ENCODE assay signal across 9 cellular contexts in genomic region chr13:51397262-51397933, GRCh38. TPM values are rescaled to one million over a fixed set of nuclear protein-coding genes. Genes with fewer than 3 reads are reported as not detected.
DNase-seq lines count a peak whose midpoint lies in the region; ATAC-seq, FAIRE-seq and TF ChIP-seq lines count a peak whose summit lies in the region.
"Had no signal": no experiment of that assay in that cellular context is flagged by ENCODE, and none has a peak within 500 bp of the region (broad histone marks: within the 10 kb centered on the region; RNA-seq: fewer than 3 reads in every experiment).

No MANE protein-coding gene starts in this region.

- peaks cover 64% of the 10 kb centered on the region for H3K79me2 ChIP-seq in K562 (ENCODE audit: control insufficient read depth, insufficient read depth, low read length)

- 63% methylated on average over 4 of the region's 6 CpGs for WGBS in K562 (ENCODE audit: insufficient coverage, low coverage, missing lambda C conversion rate)

- peak; percentile 84 for ATAC-seq in K562
- no peak for ATAC-seq in stimulated activated effector memory CD8-positive, alpha-beta T cell treated with anti-CD3 and anti-CD28 coated beads, Interleukin-12 subunit alpha, Interleukin-12 subunit beta, amount 100 ng/mL, for 72 hours
- ATAC-seq in HG03280 (IDR thresholded peaks at IDR 0.05; ENCODE audit: unreplicated experiment): no peak

- peaks cover 13% of the 10 kb centered on the region; the same call in 2 of the 3 replicates for H3K36me3 ChIP-seq in K562 (ENCODE audit: control insufficient read depth, insufficient read depth, low read length)

- in situ Hi-C loops in K562 (cut with MboI): no loop called here
- in situ Hi-C loops in GM13977 (cut with MboI; ENCODE audit: low pct_unique_long_range_greater_than_20kb, low sequenced_read_pairs, unreplicated experiment): no loop called here

- no peak overlapping the region for H3K4me3 ChIP-seq in K562

- peak; percentile 32 for FAIRE-seq in K562 (lab: Jason Lieb, UNC)

- H3K9me1 ChIP-seq in K562 (ENCODE audit: control insufficient read depth, insufficient read depth, low read length): no peaks in the 10 kb centered on the region

- TF ChIP-seq CTCF in K562 (IDR thresholded peaks at IDR 0.05 in 2 of 3, conservative IDR thresholded peaks at IDR 0.05 in 1 of 3; ENCODE audit: insufficient read depth in 2 of 3, low read depth in 1 of 3, low read length in 3 of 3) (no peak), GM13977 (IDR thresholded peaks at IDR 0.05; ENCODE audit: extremely low read depth, insufficient read depth, missing control alignments) (no peak)

- H2AFZ ChIP-seq in K562 (ENCODE audit: low read depth, low read length): no peak overlapping the region

- CTCF ChIA-PET in K562 (lab: Yijun Ruan, JAX; ENCODE audit: low intra/inter-chr PET ratio): no interaction called here

- intact Hi-C loops in K562 (cut with micrococcal nuclease): no loop called here
- intact Hi-C loops in activated T-helper 1 cell treated with anti-CD3 and anti-CD28 coated beads, Interleukin-12 subunit alpha, Interleukin-12 subunit beta, Interleukin-2, Interleukin-4 antibody, amounts not matched to agents 30 ng/mL and 10 ng/mL and 1 ng/mL, durations not matched to agents 14 hours and 24 hours and 36 hours (cut with micrococcal nuclease): no loop called here

- H3K36me3 Mint-ChIP-seq in stimulated activated effector memory CD8-positive, alpha-beta T cell treated with anti-CD3 and anti-CD28 coated beads, Interleukin-12 subunit alpha, Interleukin-12 subunit beta, amount 100 ng/mL, for 72 hours: peaks cover 46% of the 10 kb centered on the region
- peaks cover 23% of the 10 kb centered on the region for H3K36me3 Mint-ChIP-seq in activated T-helper 1 cell treated with anti-CD3 and anti-CD28 coated beads, Interleukin-12 subunit alpha, Interleukin-12 subunit beta, Interleukin-2, Interleukin-4 antibody, amounts not matched to agents 30 ng/mL and 10 ng/mL and 1 ng/mL, durations not matched to agents 14 hours and 24 hours and 36 hours (ENCODE audit: low read depth)

- no peaks in the 10 kb centered on the region for H3K9me3 Mint-ChIP-seq in stimulated activated effector memory CD8-positive, alpha-beta T cell treated with anti-CD3 and anti-CD28 coated beads, Interleukin-12 subunit alpha, Interleukin-12 subunit beta, amount 100 ng/mL, for 72 hours
- H3K9me3 Mint-ChIP-seq in activated T-helper 1 cell treated with anti-CD3 and anti-CD28 coated beads, Interleukin-12 subunit alpha, Interleukin-12 subunit beta, Interleukin-2, Interleukin-4 antibody, amounts not matched to agents 30 ng/mL and 10 ng/mL and 1 ng/mL, durations not matched to agents 14 hours and 24 hours and 36 hours: no peaks in the 10 kb centered on the region
- H3K9me3 Mint-ChIP-seq: IgD-negative memory B cell had no signal

- TF ChIP-seq RAD21 in K562 (CRISPR knock-in tag; conservative IDR thresholded peaks at IDR 0.05 in 1 of 2, IDR thresholded peaks at IDR 0.05 in 1 of 2): no peak

- peak overlapping the region; percentile 7 for H3K27ac Mint-ChIP-seq in stimulated activated effector memory CD8-positive, alpha-beta T cell treated with anti-CD3 and anti-CD28 coated beads, Interleukin-12 subunit alpha, Interleukin-12 subunit beta, amount 100 ng/mL, for 72 hours
- H3K27ac Mint-ChIP-seq in activated T-helper 1 cell treated with anti-CD3 and anti-CD28 coated beads, Interleukin-12 subunit alpha, Interleukin-12 subunit beta, Interleukin-2, Interleukin-4 antibody, amounts not matched to agents 30 ng/mL and 10 ng/mL and 1 ng/mL, durations not matched to agents 14 hours and 24 hours and 36 hours: no peak overlapping the region

- H4K20me1 ChIP-seq in K562 (replicated peaks; ENCODE audit: control insufficient read depth, insufficient read depth, low read length): no peaks in the 10 kb centered on the region

- no peaks in the 10 kb centered on the region for H3K27me3 ChIP-seq in K562 (ENCODE audit: control insufficient read depth in 2 of 2, insufficient read depth in 2 of 2, low read length in 2 of 2)

- DNase-seq in H4 (ENCODE audit: low spot score) (peak; percentile 53), K562 (ENCODE audit: extremely low read depth in 1 of 4, low spot score in 3 of 4) (peak in 1 of 4 experiments; percentile 5), iris pigment epithelial cell (ENCODE audit: low read depth) (peak; percentile 95), NCI-H1930 (lab: John Stamatoyannopoulos, UW) (no peak), GM13977 (ENCODE audit: low spot score) (no peak)
- DNase-seq in stimulated activated effector memory CD8-positive, alpha-beta T cell treated with anti-CD3 and anti-CD28 coated beads, Interleukin-12 subunit alpha, Interleukin-12 subunit beta, amount 100 ng/mL, for 72 hours (ENCODE audit: low spot score in 2 of 2): no peak
- no peak for DNase-seq in activated T-helper 1 cell treated with anti-CD3 and anti-CD28 coated beads, Interleukin-12 subunit alpha, Interleukin-12 subunit beta, Interleukin-2, Interleukin-4 antibody, amounts not matched to agents 30 ng/mL and 10 ng/mL and 1 ng/mL, durations not matched to agents 14 hours and 24 hours and 36 hours (ENCODE audit: low spot score)

- no TSS peak for BruUV-seq in K562 (replicated peaks; lab: Mats Ljungman, UMichigan)

- H3K4me3 Mint-ChIP-seq in stimulated activated effector memory CD8-positive, alpha-beta T cell treated with anti-CD3 and anti-CD28 coated beads, Interleukin-12 subunit alpha, Interleukin-12 subunit beta, amount 100 ng/mL, for 72 hours: no peak overlapping the region
- H3K4me3 Mint-ChIP-seq in activated T-helper 1 cell treated with anti-CD3 and anti-CD28 coated beads, Interleukin-12 subunit alpha, Interleukin-12 subunit beta, Interleukin-2, Interleukin-4 antibody, amounts not matched to agents 30 ng/mL and 10 ng/mL and 1 ng/mL, durations not matched to agents 14 hours and 24 hours and 36 hours: no peak overlapping the region
- H3K4me3 Mint-ChIP-seq: IgD-negative memory B cell had no signal

- TF ChIP-seq EP300 in K562 (IDR thresholded peaks at IDR 0.05; ENCODE audit: low read length): no peak

- POLR2A ChIA-PET in K562 (lab: Yijun Ruan, JAX): interaction anchor here (0.6 to 1.4 kb wide), 3 partner anchors 13 to 651 kb away, joined by 3 to 4 read pairs (median 4); partner anchors contain the start of gene INTS6

- peaks cover 0 to 4% of the 10 kb centered on the region in 2 experiments; a peak in 1 of 5 replicates for H3K4me1 ChIP-seq in K562 (replicated peaks in 1 of 2; ENCODE audit: control insufficient read depth in 2 of 2, insufficient read depth in 2 of 2, low read length in 2 of 2)

- no peaks in the 10 kb centered on the region for H3K9me3 ChIP-seq in K562 (replicated peaks; ENCODE audit: control insufficient read depth, insufficient read depth, low read depth, low read length)

- H3K27me3 Mint-ChIP-seq in activated T-helper 1 cell treated with anti-CD3 and anti-CD28 coated beads, Interleukin-12 subunit alpha, Interleukin-12 subunit beta, Interleukin-2, Interleukin-4 antibody, amounts not matched to agents 30 ng/mL and 10 ng/mL and 1 ng/mL, durations not matched to agents 14 hours and 24 hours and 36 hours (ENCODE audit: insufficient read depth): no peaks in the 10 kb centered on the region
- H3K27me3 Mint-ChIP-seq: IgD-negative memory B cell had no signal

- peaks cover 50% of the 10 kb centered on the region for H3K4me1 Mint-ChIP-seq in stimulated activated effector memory CD8-positive, alpha-beta T cell treated with anti-CD3 and anti-CD28 coated beads, Interleukin-12 subunit alpha, Interleukin-12 subunit beta, amount 100 ng/mL, for 72 hours
- H3K4me1 Mint-ChIP-seq in activated T-helper 1 cell treated with anti-CD3 and anti-CD28 coated beads, Interleukin-12 subunit alpha, Interleukin-12 subunit beta, Interleukin-2, Interleukin-4 antibody, amounts not matched to agents 30 ng/mL and 10 ng/mL and 1 ng/mL, durations not matched to agents 14 hours and 24 hours and 36 hours (ENCODE audit: low read depth): peaks cover 28% of the 10 kb centered on the region

- H3K27ac ChIP-seq in K562 (ENCODE audit: extremely low read depth, low read depth, low read length): no peak overlapping the region

- H3K4me2 ChIP-seq in K562 (ENCODE audit: insufficient read depth, low read length): no peak overlapping the region

- TF ChIP-seq POLR2A in K562 (conservative IDR thresholded peaks at IDR 0.05): no peak

- no peak overlapping the region for H3K9ac ChIP-seq in K562 (ENCODE audit: insufficient read depth in 1 of 2, low read depth in 2 of 2, low read length in 2 of 2)

RNA-seq across cellular contexts. Expression of gene INTS6, which starts 55.4 kb away (rescaled TPM):
- 18.6 and 21.0 TPM in 2 replicates for total RNA-seq in H4 (2014; rRNA removed; shearing (Covaris generic))
- 33.4 and 73.0 TPM in 2 replicates for total RNA-seq in K562 (2011; cell fraction: chromatin; rRNA removed; ENCODE audit: low replicate concordance)
- 16.3 and 18.5 TPM in 2 replicates for total RNA-seq in K562 (2011; cell fraction: nucleolus; rRNA removed)
- total RNA-seq in K562 (2011; cell fraction: nucleoplasm; rRNA removed): 31.1 and 64.3 TPM in 2 replicates
- total RNA-seq in K562 (2014; rRNA removed) (14.6 and 17.1 TPM in 2 replicates), K562 (2014; rRNA removed; fragmentation: Illumina TruSeq; extraction: Trizol) (23.8 and 24.5 TPM in 2 replicates), K562 (2015; rRNA removed; fragmentation: Illumina TruSeq; extraction: Trizol) (27.4 and 29.8 TPM in 2 replicates), K562 (2021) (20.2 and 22.6 TPM in 2 replicates)
- polyA plus RNA-seq in K562 (2011; rRNA removed) (19.3 and 19.7 TPM in 2 replicates), K562 (2014; fragmentation: Illumina TruSeq; extraction: Trizol) (16.1 TPM in 2 replicates), K562 (2014; fragmentation: Nextera tagmentation; extraction: Ambion mirVana) (1 to 10 TPM; 3.7 to 4.3 TPM), K562 (2014; rRNA removed) (9.5 and 13.6 TPM in 2 replicates)
- 4.5 and 5.9 TPM in 2 replicates for polyA plus RNA-seq in K562 (2011; cell fraction: cytosol; rRNA removed)
- polyA plus RNA-seq in K562 (2011; cell fraction: nucleus; rRNA removed): 21.5 and 22.7 TPM in 2 replicates
- polyA plus RNA-seq in K562 (2012): 10.8 and 13.5 TPM in 2 replicates
- 82.3 and 93.2 TPM in 2 replicates for polyA minus RNA-seq in K562 (2011; rRNA and poly(A)+ RNA removed)
- polyA minus RNA-seq in K562 (2011; cell fraction: cytosol; rRNA and poly(A)+ RNA removed): 11.0 and 18.1 TPM in 2 replicates
- 38.2 and 57.1 TPM in 2 replicates for polyA minus RNA-seq in K562 (2011; cell fraction: nucleus; rRNA and poly(A)+ RNA removed)
- total RNA-seq in activated T-helper 1 cell treated with anti-CD3 and anti-CD28 coated beads, Interleukin-12 subunit alpha, Interleukin-12 subunit beta, Interleukin-2, Interleukin-4 antibody, amounts not matched to agents 30 ng/mL and 10 ng/mL and 1 ng/mL, durations not matched to agents 14 hours and 24 hours and 36 hours: 76.6 and 81.7 TPM in 2 replicates

RNA-seq across cellular contexts. Expression of gene SERPINE3, which starts 57.9 kb away (rescaled TPM):
- not detected in 2 replicates for total RNA-seq in H4 (2014; rRNA removed; shearing (Covaris generic))
- total RNA-seq in K562 (2011; cell fraction: chromatin; rRNA removed; ENCODE audit: low replicate concordance): not detected in 2 replicates
- total RNA-seq in K562 (2011; cell fraction: nucleolus; rRNA removed): not detected in 2 replicates
- not detected in 2 replicates for total RNA-seq in K562 (2011; cell fraction: nucleoplasm; rRNA removed)
- total RNA-seq in K562 (2014; rRNA removed): not detected in 2 replicates
- not detected in 2 replicates for total RNA-seq in K562 (2014; rRNA removed; fragmentation: Illumina TruSeq; extraction: Trizol)
- not detected in 2 replicates for total RNA-seq in K562 (2015; rRNA removed; fragmentation: Illumina TruSeq; extraction: Trizol)
- total RNA-seq in K562 (2021): not detected in 2 replicates
- not detected in 2 replicates for polyA plus RNA-seq in K562 (2011; rRNA removed)
- not detected in 2 replicates for polyA plus RNA-seq in K562 (2011; cell fraction: cytosol; rRNA removed)
- polyA plus RNA-seq in K562 (2011; cell fraction: nucleus; rRNA removed): not detected in 2 replicates
- polyA plus RNA-seq in K562 (2012): not detected in 2 replicates
- polyA plus RNA-seq in K562 (2014; fragmentation: Illumina TruSeq; extraction: Trizol): not detected in 2 replicates
- not detected for polyA plus RNA-seq in K562 (2014; fragmentation: Nextera tagmentation; extraction: Ambion mirVana)
- polyA plus RNA-seq in K562 (2014; rRNA removed): not detected in 2 replicates
- not detected in 2 replicates for polyA minus RNA-seq in K562 (2011; rRNA and poly(A)+ RNA removed)
- not detected in 2 replicates for polyA minus RNA-seq in K562 (2011; cell fraction: cytosol; rRNA and poly(A)+ RNA removed)
- polyA minus RNA-seq in K562 (2011; cell fraction: nucleus; rRNA and poly(A)+ RNA removed): not detected in 2 replicates
- total RNA-seq in activated T-helper 1 cell treated with anti-CD3 and anti-CD28 coated beads, Interleukin-12 subunit alpha, Interleukin-12 subunit beta, Interleukin-2, Interleukin-4 antibody, amounts not matched to agents 30 ng/mL and 10 ng/mL and 1 ng/mL, durations not matched to agents 14 hours and 24 hours and 36 hours: not detected in 2 replicates
- polyA plus RNA-seq: IgD-negative memory B cell had no signal

Comparison
In these comparisons a context has a peak if more than half of its experiments do, and no peak if none do; other contexts are left out.
1. DNase-seq: peak in H4 (single experiment) and iris pigment epithelial cell (single experiment); none in stimulated activated effector memory CD8-positive, alpha-beta T cell treated with anti-CD3 and anti-CD28 coated beads, Interleukin-12 subunit alpha, Interleukin-12 subunit beta, amount 100 ng/mL, for 72 hours (0 of 2), activated T-helper 1 cell treated with anti-CD3 and anti-CD28 coated beads, Interleukin-12 subunit alpha, Interleukin-12 subunit beta, Interleukin-2, Interleukin-4 antibody, amounts not matched to agents 30 ng/mL and 10 ng/mL and 1 ng/mL, durations not matched to agents 14 hours and 24 hours and 36 hours (single experiment), NCI-H1930 (0 of 2) and GM13977 (single experiment).